In genomic region chr4:10108818-10109783, GRCh38 we compare ENCODE assay signal across 8 cellular contexts. TPM values are rescaled to one million over a fixed set of nuclear protein-coding genes. Genes with fewer than 3 reads are reported as not detected.
DNase-seq lines count a peak whose midpoint lies in the region; ATAC-seq and TF ChIP-seq lines count a peak whose summit lies in the region.

No MANE protein-coding gene starts in this region.

- H3K27ac Mint-ChIP-seq in progenitor cell of endocrine pancreas, result peak overlapping the region; percentile 89

- H3K9me3 ChIP-seq in effector memory CD4-positive, alpha-beta T cell (ENCODE audit: control insufficient read depth, low read length), result no peaks in the 10 kb centered on the region

- no peak for TF ChIP-seq CTCF in progenitor cell of endocrine pancreas (IDR thresholded peaks at IDR 0.05; ENCODE audit: unreplicated experiment)

- peaks cover 39% of the 10 kb centered on the region for H3K36me3 Mint-ChIP-seq in progenitor cell of endocrine pancreas (ENCODE audit: insufficient read depth)

- ATAC-seq in HG03108 (IDR thresholded peaks at IDR 0.05; ENCODE audit: unreplicated experiment), result no peak
- no peak for ATAC-seq in GM21723 (IDR thresholded peaks at IDR 0.05; ENCODE audit: unreplicated experiment)

- H3K27ac ChIP-seq in effector memory CD4-positive, alpha-beta T cell (ENCODE audit: insufficient read depth, low read length, poor library complexity, severe bottlenecking), result peak overlapping the region; percentile 74

- H3K4me3 ChIP-seq in effector memory CD4-positive, alpha-beta T cell (ENCODE audit: insufficient read depth, low read depth, low read length, poor library complexity, severe bottlenecking), result no peak overlapping the region

- H3K36me3 ChIP-seq in effector memory CD4-positive, alpha-beta T cell (ENCODE audit: control insufficient read depth, insufficient read depth, low read length), result peaks cover 55% of the 10 kb centered on the region

- no peaks in the 10 kb centered on the region for H3K27me3 ChIP-seq in effector memory CD4-positive, alpha-beta T cell (replicated peaks; ENCODE audit: control insufficient read depth, insufficient read depth, low read length, poor library complexity, severe bottlenecking)

- H3K9me3 Mint-ChIP-seq in progenitor cell of endocrine pancreas (ENCODE audit: low read depth), result no peaks in the 10 kb centered on the region

- no peaks in the 10 kb centered on the region for H3K27me3 Mint-ChIP-seq in progenitor cell of endocrine pancreas

- H3K4me1 Mint-ChIP-seq in progenitor cell of endocrine pancreas (ENCODE audit: low read depth), result peaks cover 18% of the 10 kb centered on the region

- H3K4me3 Mint-ChIP-seq in progenitor cell of endocrine pancreas (ENCODE audit: low read depth), result no peak overlapping the region

- DNase-seq in Daoy (ENCODE audit: low read depth), result peak; percentile 60
- DNase-seq in activated CD4-positive, alpha-beta T cell treated with anti-CD3 and anti-CD28 coated beads for 48 hours, result peak; percentile 61
- peak in 2 of 3 donors; percentile 52 to 55 for DNase-seq in effector memory CD4-positive, alpha-beta T cell
- no peak for DNase-seq in progenitor cell of endocrine pancreas (ENCODE audit: low spot score, unreplicated experiment)
- no peak for DNase-seq in NCI-H2029 treated with DMSO at 0.1 percent for 48 hours (lab: John Stamatoyannopoulos, UW)
- no peak for DNase-seq in NCI-H2029 (lab: John Stamatoyannopoulos, UW)

- peaks cover 90% of the 10 kb centered on the region for H3K4me1 ChIP-seq in effector memory CD4-positive, alpha-beta T cell (ENCODE audit: control insufficient read depth, insufficient read depth, low read length, poor library complexity, severe bottlenecking)

RNA-seq across cellular contexts. Expression of gene WDR1, which starts 7.5 kb away (rescaled TPM):
- total RNA-seq in Daoy (2014; rRNA removed; shearing (Covaris generic)), result 394 and 409 TPM in 2 replicates
- 191 and 200 TPM in 2 replicates for total RNA-seq in progenitor cell of endocrine pancreas

Comparison
In these comparisons a context has a peak if more than half of its experiments do, and no peak if none do; other contexts are left out.
1. DNase-seq: peak in Daoy (single experiment), activated CD4-positive, alpha-beta T cell treated with anti-CD3 and anti-CD28 coated beads for 48 hours (single experiment) and effector memory CD4-positive, alpha-beta T cell (2 of 3); none in progenitor cell of endocrine pancreas (single experiment), NCI-H2029 treated with DMSO at 0.1 percent for 48 hours (single experiment) and NCI-H2029 (single experiment).